ENCODE assay signal across 8 cellular contexts in genomic region chr12:122421815-122422737, GRCh38. TPM values are rescaled to one million over a fixed set of nuclear protein-coding genes. Genes with fewer than 3 reads are reported as not detected.
DNase-seq lines count a peak whose midpoint lies in the region; ATAC-seq and TF ChIP-seq lines count a peak whose summit lies in the region.

CLIP1 (minus strand) TSS chr12:122422669; CDS start chr12:122380452, 42,217 bp downstream.

- peaks cover 0 to 8% (median 2%) of the 10 kb centered on the region in 11 experiments; a peak in 10 of 22 replicates for H3K36me3 ChIP-seq in BLaER1 treated with 17β-estradiol and CSF1 and Interleukin-3, amounts not matched to agents 10 nM and 100 nM
- H3K36me3 ChIP-seq in PC-3 (ENCODE audit: low read depth, low read length) = no peaks in the 10 kb centered on the region
- H3K36me3 ChIP-seq in testis (ENCODE audit: low read depth, missing control alignments) = no peaks in the 10 kb centered on the region

- H3K4me2 ChIP-seq in BLaER1 treated with 17β-estradiol and CSF1 and Interleukin-3, amounts not matched to agents 10 nM and 100 nM = peak within 1 kb of the TSS; percentile 95 to 100 (median 98)
- H3K4me2 ChIP-seq in PC-3 (ENCODE audit: low read length) = peak within 1 kb of the TSS; percentile 82

- H3K27ac ChIP-seq in BLaER1 treated with 17β-estradiol and CSF1 and Interleukin-3, amounts not matched to agents 10 nM and 100 nM = peak within 1 kb of the TSS; percentile 90 to 99 (median 95)
- H3K27ac ChIP-seq in PC-3 (ENCODE audit: low read length) (peak within 1 kb of the TSS; percentile 86), testis (peak within 1 kb of the TSS; percentile 90 to 98)

- H3K9ac ChIP-seq in BLaER1 treated with 17β-estradiol and CSF1 and Interleukin-3, amounts not matched to agents 10 nM and 100 nM = peak within 1 kb of the TSS; percentile 93 to 100 (median 97)
- H3K9ac ChIP-seq in PC-3 (ENCODE audit: low read length) = peak within 1 kb of the TSS; percentile 93

- BruUV-seq in PC-3 (replicated peaks; lab: Mats Ljungman, UMichigan) = no TSS peak

- DNase-seq in PC-3 = peak; percentile 74
- peak; percentile 56 for DNase-seq in activated T-helper 2 cell treated with anti-CD3 and anti-CD28 coated beads, Interferon-gamma antibody, Interleukin-2, Interleukin-4, amounts not matched to agents 10 μg/mL and 5 μg/mL and 100 μg/mL, durations not matched to agents 14 hours and 24 hours and 36 hours (ENCODE audit: low spot score)
- DNase-seq in fibroblast of pulmonary artery (ENCODE audit: low read depth) = peak; percentile 67
- peak; percentile 73 for DNase-seq in nephron progenitor cell
- peak; percentile 68 for DNase-seq in testis

- intact Hi-C loops in PC-3 (cut with micrococcal nuclease) = loop anchor here (1.0 kb wide), 3 partner anchors 22 to 49 kb away; no protein-coding TSS in a partner anchor
- intact Hi-C loops in activated T-helper 2 cell treated with anti-CD3 and anti-CD28 coated beads, Interferon-gamma antibody, Interleukin-2, Interleukin-4, amounts not matched to agents 10 μg/mL and 5 μg/mL and 100 μg/mL, durations not matched to agents 14 hours and 24 hours and 36 hours (cut with micrococcal nuclease) = loop anchor here (1.0 to 2.0 kb wide), 3 partner anchors 10 to 31 kb away; no protein-coding TSS in a partner anchor
- intact Hi-C loops in testis (cut with DNase I; ENCODE audit: low total_unique reads) = no loop called here

- TF ChIP-seq POLR2A in testis (IDR thresholded peaks at IDR 0.05) = no peak

- peak within 1 kb of the TSS; percentile 82 for H2AFZ ChIP-seq in PC-3 (ENCODE audit: low read length)

- H3K27me3 Mint-ChIP-seq in activated T-helper 2 cell treated with anti-CD3 and anti-CD28 coated beads, Interferon-gamma antibody, Interleukin-2, Interleukin-4, amounts not matched to agents 10 μg/mL and 5 μg/mL and 100 μg/mL, durations not matched to agents 14 hours and 24 hours and 36 hours (ENCODE audit: low read depth) = peaks cover 2% of the 10 kb centered on the region
- no peaks in the 10 kb centered on the region for H3K27me3 Mint-ChIP-seq in nephron progenitor cell (ENCODE audit: low read depth, poor library complexity)

- POLR2A ChIA-PET in PC-3 (lab: Charles Lee; ENCODE audit: unreplicated experiment) = interaction anchor here (0.5 to 0.6 kb wide), 3 partner anchors 22 to 48 kb away, joined by 3 to 8 read pairs (median 5); no protein-coding TSS in a partner anchor

- H3K9me3 Mint-ChIP-seq in activated T-helper 2 cell treated with anti-CD3 and anti-CD28 coated beads, Interferon-gamma antibody, Interleukin-2, Interleukin-4, amounts not matched to agents 10 μg/mL and 5 μg/mL and 100 μg/mL, durations not matched to agents 14 hours and 24 hours and 36 hours = no peaks in the 10 kb centered on the region
- no peaks in the 10 kb centered on the region for H3K9me3 Mint-ChIP-seq in nephron progenitor cell

- WGBS in testis, 2 donors = 1% methylated on average over 70 of the region's 120 CpGs; no CpG with 5 or more reads in 1 of the 2 donors

- peak within 1 kb of the TSS; percentile 88 for H3K27ac Mint-ChIP-seq in activated T-helper 2 cell treated with anti-CD3 and anti-CD28 coated beads, Interferon-gamma antibody, Interleukin-2, Interleukin-4, amounts not matched to agents 10 μg/mL and 5 μg/mL and 100 μg/mL, durations not matched to agents 14 hours and 24 hours and 36 hours
- H3K27ac Mint-ChIP-seq in nephron progenitor cell = peak within 1 kb of the TSS; percentile 98

- TF ChIP-seq CTCF in PC-3 (conservative IDR thresholded peaks at IDR 0.05; ENCODE audit: low read depth, low read length) = peak; percentile 55
- TF ChIP-seq CTCF in fibroblast of pulmonary artery (IDR thresholded peaks at IDR 0.05; ENCODE audit: low read length, missing control alignments) = peak; percentile 24
- no peak for TF ChIP-seq CTCF in nephron progenitor cell (IDR thresholded peaks at IDR 0.05)
- peak in 2 of 3 experiments; percentile 17 to 18 for TF ChIP-seq CTCF in testis (IDR thresholded peaks at IDR 0.05)

- peak within 1 kb of the TSS; percentile 86 for H3K4me3 Mint-ChIP-seq in activated T-helper 2 cell treated with anti-CD3 and anti-CD28 coated beads, Interferon-gamma antibody, Interleukin-2, Interleukin-4, amounts not matched to agents 10 μg/mL and 5 μg/mL and 100 μg/mL, durations not matched to agents 14 hours and 24 hours and 36 hours (ENCODE audit: low read depth)
- peak within 1 kb of the TSS; percentile 95 for H3K4me3 Mint-ChIP-seq in nephron progenitor cell

- peaks cover 0 to 7% (median 0%) of the 10 kb centered on the region in 11 experiments; a peak in 4 of 22 replicates for H3K27me3 ChIP-seq in BLaER1 treated with 17β-estradiol and CSF1 and Interleukin-3, amounts not matched to agents 10 nM and 100 nM
- H3K27me3 ChIP-seq in PC-3 (ENCODE audit: low read length) = no peaks in the 10 kb centered on the region
- H3K27me3 ChIP-seq in testis = no peaks in the 10 kb centered on the region

- H3K4me1 ChIP-seq in BLaER1 treated with 17β-estradiol and CSF1 and Interleukin-3, amounts not matched to agents 10 nM and 100 nM = peaks cover 35 to 47% (median 43%) of the 10 kb centered on the region in 10 experiments
- peaks cover 40% of the 10 kb centered on the region for H3K4me1 ChIP-seq in PC-3 (ENCODE audit: insufficient read depth, low read length)
- H3K4me1 ChIP-seq in testis = peaks cover 19% of the 10 kb centered on the region

- no peaks in the 10 kb centered on the region for H3K9me2 ChIP-seq in PC-3 (replicated peaks; ENCODE audit: low read length)

- no peaks in the 10 kb centered on the region for H3F3A ChIP-seq in PC-3 (ENCODE audit: low read length, unreplicated experiment)

- H3K9me3 ChIP-seq in BLaER1 treated with 17β-estradiol and CSF1 and Interleukin-3, amounts not matched to agents 10 nM and 100 nM (replicated peaks in 1 of 11) = no peaks in the 10 kb centered on the region
- H3K9me3 ChIP-seq in PC-3 (ENCODE audit: low read length) = no peaks in the 10 kb centered on the region
- H3K9me3 ChIP-seq in testis = no peaks in the 10 kb centered on the region

- H3K36me3 Mint-ChIP-seq in activated T-helper 2 cell treated with anti-CD3 and anti-CD28 coated beads, Interferon-gamma antibody, Interleukin-2, Interleukin-4, amounts not matched to agents 10 μg/mL and 5 μg/mL and 100 μg/mL, durations not matched to agents 14 hours and 24 hours and 36 hours (ENCODE audit: low read depth) = peaks cover 5% of the 10 kb centered on the region
- H3K36me3 Mint-ChIP-seq in nephron progenitor cell (ENCODE audit: low read depth) = peaks cover 6% of the 10 kb centered on the region

- H3K4me3 ChIP-seq in BLaER1 treated with 17β-estradiol and CSF1 and Interleukin-3, amounts not matched to agents 10 nM and 100 nM = peak within 1 kb of the TSS; percentile 78 to 97 (median 92)
- H3K4me3 ChIP-seq in PC-3 (ENCODE audit: low read length) (peak within 1 kb of the TSS; percentile 86), fibroblast of pulmonary artery (replicated peaks; ENCODE audit: low read depth, low read length) (peak within 1 kb of the TSS; percentile 91), testis (peak within 1 kb of the TSS; percentile 80 to 91)

- H4K20me1 ChIP-seq in BLaER1 treated with 17β-estradiol and CSF1 and Interleukin-3, amounts not matched to agents 10 nM and 100 nM = peaks cover 9 to 41% (median 33%) of the 10 kb centered on the region in 11 experiments; a peak in 18 of 22 replicates
- no peaks in the 10 kb centered on the region for H4K20me1 ChIP-seq in PC-3 (ENCODE audit: low read length)

- peaks cover 25% of the 10 kb centered on the region for H3K4me1 Mint-ChIP-seq in activated T-helper 2 cell treated with anti-CD3 and anti-CD28 coated beads, Interferon-gamma antibody, Interleukin-2, Interleukin-4, amounts not matched to agents 10 μg/mL and 5 μg/mL and 100 μg/mL, durations not matched to agents 14 hours and 24 hours and 36 hours (ENCODE audit: low read depth)
- peaks cover 36% of the 10 kb centered on the region for H3K4me1 Mint-ChIP-seq in nephron progenitor cell

- H3K79me2 ChIP-seq in PC-3 (ENCODE audit: low read length) = peaks cover 62% of the 10 kb centered on the region

- peak; percentile 68 for ATAC-seq in GM19025 (IDR thresholded peaks at IDR 0.05; ENCODE audit: low read depth, unreplicated experiment)
- peak; percentile 63 for ATAC-seq in HG03354 (IDR thresholded peaks at IDR 0.05; ENCODE audit: poor library complexity, severe bottlenecking, unreplicated experiment)
- peak; percentile 73 for ATAC-seq in PC-3

- CTCF ChIA-PET in PC-3 (lab: Charles Lee) = interaction anchor here (0.5 to 1.8 kb wide), 4 partner anchors 16 to 104 kb away, joined by 3 to 8 read pairs (median 4); no protein-coding TSS in a partner anchor

RNA-seq across cellular contexts. Expression of gene CLIP1, which starts in this region (rescaled TPM):
- total RNA-seq in PC-3 (2014; rRNA removed) = 46.4 and 57.9 TPM in 2 replicates
- total RNA-seq in activated T-helper 2 cell treated with anti-CD3 and anti-CD28 coated beads, Interferon-gamma antibody, Interleukin-2, Interleukin-4, amounts not matched to agents 10 μg/mL and 5 μg/mL and 100 μg/mL, durations not matched to agents 14 hours and 24 hours and 36 hours = 59.9 and 66.2 TPM in 2 replicates
- 10 to 100 TPM; 51.9 to 66.5 TPM for total RNA-seq in testis
- 25.1 TPM for polyA plus RNA-seq in testis (ENCODE audit: insufficient read depth, low read depth, low replicate concordance)

Comparison
In these comparisons a context has a peak if more than half of its experiments do, and no peak if none do; other contexts are left out.
1. Peak in every context shown above with its lines: DNase-seq, ATAC-seq, H3K4me3 ChIP-seq and H3K27ac ChIP-seq.